ENCODE assay signal across 8 cellular contexts in the genomic region with DNA sequence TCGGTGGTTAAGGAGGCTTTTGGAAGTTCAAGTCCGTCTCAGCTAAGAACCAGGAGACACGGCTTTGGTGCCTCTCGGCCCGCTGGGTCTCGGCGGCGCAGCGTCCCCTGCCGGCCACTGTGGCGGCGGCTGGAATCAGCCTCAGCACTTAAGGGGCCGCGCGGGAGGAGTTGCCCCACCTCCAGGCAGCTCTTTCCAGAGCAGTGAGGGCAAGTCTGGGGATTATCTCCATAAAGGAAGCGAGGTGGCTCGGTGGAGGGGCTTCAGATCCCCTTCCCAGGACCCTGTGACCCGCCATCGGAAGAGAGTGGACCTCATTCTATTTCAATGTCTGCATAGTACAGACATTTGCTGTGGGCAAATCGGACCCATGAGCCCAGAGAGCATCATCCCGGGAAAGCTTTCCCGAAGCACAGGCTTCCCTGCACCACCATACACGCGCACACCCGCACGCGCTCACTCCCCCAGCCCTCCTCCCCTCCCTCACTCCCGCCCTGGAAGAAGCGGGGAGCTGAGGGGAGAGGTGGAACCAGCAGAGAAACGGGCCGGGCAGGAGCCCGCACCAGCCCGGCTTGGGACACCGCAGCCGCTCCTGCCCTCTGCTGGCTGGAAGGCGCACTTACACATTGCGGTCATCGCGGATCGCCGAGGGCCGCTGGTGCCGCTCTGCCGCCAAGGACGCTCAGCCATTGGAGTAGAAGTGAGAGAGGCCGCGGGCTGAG. TPM values are rescaled to one million over a fixed set of nuclear protein-coding genes. Genes with fewer than 3 reads are reported as not detected.
DNase-seq lines count a peak whose midpoint lies in the region; ATAC-seq, FAIRE-seq and TF ChIP-seq lines count a peak whose summit lies in the region.

No MANE protein-coding gene starts in this region.

- H3K9me3 Mint-ChIP-seq in activated CD8-positive, alpha-beta memory T cell treated with anti-CD3 and anti-CD28 coated beads, Interleukin-2, amount 10 ng/mL, durations not matched to agents 7 days and 5 days (ENCODE audit: low read depth): no peaks in the 10 kb centered on the region

- H2AFZ ChIP-seq in endothelial cell of umbilical vein (ENCODE audit: low read depth, low read length): peak overlapping the region; percentile 91

- H3K4me1 ChIP-seq in endothelial cell of umbilical vein (ENCODE audit: control insufficient read depth, extremely low read depth, insufficient read depth, low read length): peaks cover 21% of the 10 kb centered on the region

- no peaks in the 10 kb centered on the region for H3K36me3 ChIP-seq in endothelial cell of umbilical vein (ENCODE audit: control insufficient read depth in 2 of 2, extremely low read depth in 1 of 2, insufficient read depth in 2 of 2, low read length in 2 of 2)

- no peaks in the 10 kb centered on the region for H3K36me3 Mint-ChIP-seq in activated CD8-positive, alpha-beta memory T cell treated with anti-CD3 and anti-CD28 coated beads, Interleukin-2, amount 10 ng/mL, durations not matched to agents 7 days and 5 days

- intact Hi-C loops in endothelial cell of umbilical vein (cut with micrococcal nuclease): loop anchor here (1.0 to 10.0 kb wide), 8 partner anchors 18 to 359 kb away; partner anchors contain the start of genes METTL17, RNASE4, RNASE6 and TMEM253

- DNase-seq in COLO829 (ENCODE audit: low spot score) (peak; percentile 68), HPDE6-E6E7 (ENCODE audit: extremely low spot score) (peak; percentile 75), NOMO-1 treated with dmso at 0.1 percent for 144 hours (lab: John Stamatoyannopoulos, UW; ENCODE audit: unreplicated experiment) (peak; percentile 74), endothelial cell of umbilical vein (ENCODE audit: low read depth, low spot score) (peak; percentile 86), middle frontal gyrus (ENCODE audit: extremely low spot score, low spot score) (peak; percentile 67)
- DNase-seq in activated CD8-positive, alpha-beta memory T cell treated with anti-CD3 and anti-CD28 coated beads, Interleukin-2, amount 10 ng/mL, durations not matched to agents 7 days and 5 days: peak; percentile 84
- DNase-seq in stimulated activated CD8-positive, alpha-beta memory T cell treated with anti-CD3 and anti-CD28 coated beads, Interleukin-15, amount 100 ng/mL, for 48 hours (ENCODE audit: low read depth in 2 of 2): peak; percentile 64 to 72

- peaks cover 12% of the 10 kb centered on the region for H3K4me1 Mint-ChIP-seq in activated CD8-positive, alpha-beta memory T cell treated with anti-CD3 and anti-CD28 coated beads, Interleukin-2, amount 10 ng/mL, durations not matched to agents 7 days and 5 days

- H3K27me3 ChIP-seq in endothelial cell of umbilical vein (ENCODE audit: control insufficient read depth in 2 of 2, insufficient read depth in 2 of 2, low read length in 2 of 2): peaks cover 8 to 14% of the 10 kb centered on the region in 2 experiments

- peak; percentile 57 for ATAC-seq in GM19468 (IDR thresholded peaks at IDR 0.05; ENCODE audit: extremely low read depth, unreplicated experiment)
- peak; percentile 90 for ATAC-seq in activated CD8-positive, alpha-beta memory T cell treated with anti-CD3 and anti-CD28 coated beads, Interleukin-2, amount 10 ng/mL, durations not matched to agents 7 days and 5 days

- no peaks in the 10 kb centered on the region for H3K79me2 ChIP-seq in endothelial cell of umbilical vein (ENCODE audit: control insufficient read depth, insufficient read depth, low read length)

- POLR2A ChIA-PET in endothelial cell of umbilical vein (lab: Charles Lee): interaction anchor here (1.3 kb wide), 1 partner anchor 628 kb away, joined by 3 read pairs; no protein-coding TSS in a partner anchor

- no peaks in the 10 kb centered on the region for H3K9me3 ChIP-seq in endothelial cell of umbilical vein (replicated peaks; ENCODE audit: control insufficient read depth, insufficient read depth, low read length)

- peak overlapping the region; percentile 83 for H3K4me3 Mint-ChIP-seq in activated CD8-positive, alpha-beta memory T cell treated with anti-CD3 and anti-CD28 coated beads, Interleukin-2, amount 10 ng/mL, durations not matched to agents 7 days and 5 days

- H3K9me1 ChIP-seq in endothelial cell of umbilical vein (replicated peaks; ENCODE audit: control insufficient read depth, extremely low read depth, insufficient read depth, low read length): no peaks in the 10 kb centered on the region

- TF ChIP-seq POLR2A in endothelial cell of umbilical vein (IDR thresholded peaks at IDR 0.05; ENCODE audit: low read depth, low read length): no peak

- H3K4me3 ChIP-seq in endothelial cell of umbilical vein (replicated peaks in 1 of 3; ENCODE audit: insufficient read depth in 1 of 3, low read depth in 1 of 3, low read length in 3 of 3): peak overlapping the region; percentile 15 to 64 (median 55)

- peak overlapping the region; percentile 22 for H3K27ac Mint-ChIP-seq in activated CD8-positive, alpha-beta memory T cell treated with anti-CD3 and anti-CD28 coated beads, Interleukin-2, amount 10 ng/mL, durations not matched to agents 7 days and 5 days

- peak; percentile 92 for FAIRE-seq in endothelial cell of umbilical vein (lab: Jason Lieb, UNC)

- peak; percentile 98 to 99 for TF ChIP-seq CTCF in endothelial cell of umbilical vein (IDR thresholded peaks at IDR 0.05; ENCODE audit: extremely low read depth in 1 of 2, insufficient read depth in 1 of 2, low read depth in 1 of 2, low read length in 2 of 2)

- H3K4me2 ChIP-seq in endothelial cell of umbilical vein (ENCODE audit: insufficient read depth, low read length): peak overlapping the region; percentile 83

- CTCF ChIA-PET in activated CD8-positive, alpha-beta memory T cell treated with anti-CD3 and anti-CD28 coated beads, Interleukin-2, amount 10 ng/mL, durations not matched to agents 7 days and 5 days (lab: Charles Lee): interaction anchor here (0.6 to 4.8 kb wide), 58 partner anchors 8 to 550 kb away, joined by 3 to 67 read pairs (median 5); partner anchors contain the start of genes RNASE2, RNASE4, RNASE6 and SLC39A2
- CTCF ChIA-PET in endothelial cell of umbilical vein (lab: Charles Lee): interaction anchor here (0.6 to 5.5 kb wide), 64 partner anchors 9 to 653 kb away, joined by 3 to 103 read pairs (median 4); partner anchors contain the start of genes PARP2, RNASE1, RNASE2 and RNASE4

- H3K27me3 Mint-ChIP-seq in activated CD8-positive, alpha-beta memory T cell treated with anti-CD3 and anti-CD28 coated beads, Interleukin-2, amount 10 ng/mL, durations not matched to agents 7 days and 5 days: peaks cover 51% of the 10 kb centered on the region

- peak overlapping the region; percentile 64 for H3K9ac ChIP-seq in endothelial cell of umbilical vein (replicated peaks; ENCODE audit: extremely low read depth, insufficient read depth, low read length)

- H3K27ac ChIP-seq in endothelial cell of umbilical vein (ENCODE audit: insufficient read depth, low read depth, low read length): peak overlapping the region; percentile 8

- no peaks in the 10 kb centered on the region for H4K20me1 ChIP-seq in endothelial cell of umbilical vein (replicated peaks; ENCODE audit: control insufficient read depth, extremely low read depth, insufficient read depth, low read length)

- BruUV-seq in endothelial cell of umbilical vein (replicated peaks; lab: Mats Ljungman, UMichigan): no TSS peak

- dilution Hi-C loops in endothelial cell of umbilical vein (cut with MboI; ENCODE audit: extremely low pct_ligation_motif_present, low sequenced_read_pairs): no loop called here

RNA-seq across cellular contexts. Expression of gene RNASE2, which starts 15.9 kb away (rescaled TPM):
- not detected for total RNA-seq in activated CD8-positive, alpha-beta memory T cell treated with anti-CD3 and anti-CD28 coated beads, Interleukin-2, amount 10 ng/mL, durations not matched to agents 7 days and 5 days
- not detected in 2 replicates for total RNA-seq in endothelial cell of umbilical vein
- not detected in 2 replicates for polyA plus RNA-seq in endothelial cell of umbilical vein
- polyA plus RNA-seq in endothelial cell of umbilical vein (2011; cell fraction: cytosol; rRNA removed): not detected in 2 replicates
- polyA plus RNA-seq in endothelial cell of umbilical vein (2011; cell fraction: nucleus; rRNA removed): not detected in 2 replicates
- polyA plus RNA-seq in endothelial cell of umbilical vein (2012): not detected in 2 replicates
- polyA minus RNA-seq in endothelial cell of umbilical vein: not detected in 2 replicates
- polyA minus RNA-seq in endothelial cell of umbilical vein (2011; cell fraction: cytosol; rRNA and poly(A)+ RNA removed): not detected
- polyA minus RNA-seq in endothelial cell of umbilical vein (2011; cell fraction: nucleus; rRNA and poly(A)+ RNA removed): not detected in 2 replicates

RNA-seq across cellular contexts. Expression of gene METTL17, which starts 18.6 kb away (rescaled TPM):
- total RNA-seq in activated CD8-positive, alpha-beta memory T cell treated with anti-CD3 and anti-CD28 coated beads, Interleukin-2, amount 10 ng/mL, durations not matched to agents 7 days and 5 days: 100 to 1,000 TPM; 102 to 111 TPM
- total RNA-seq in endothelial cell of umbilical vein: 50.2 and 60.6 TPM in 2 replicates
- 81.5 and 90.6 TPM in 2 replicates for polyA plus RNA-seq in endothelial cell of umbilical vein
- polyA plus RNA-seq in endothelial cell of umbilical vein (2011; cell fraction: cytosol; rRNA removed): 41.3 and 44.6 TPM in 2 replicates
- polyA plus RNA-seq in endothelial cell of umbilical vein (2011; cell fraction: nucleus; rRNA removed): 378 and 434 TPM in 2 replicates
- 30.0 and 35.7 TPM in 2 replicates for polyA plus RNA-seq in endothelial cell of umbilical vein (2012)
- 32.7 and 37.7 TPM in 2 replicates for polyA minus RNA-seq in endothelial cell of umbilical vein
- 30.7 TPM for polyA minus RNA-seq in endothelial cell of umbilical vein (2011; cell fraction: cytosol; rRNA and poly(A)+ RNA removed)
- polyA minus RNA-seq in endothelial cell of umbilical vein (2011; cell fraction: nucleus; rRNA and poly(A)+ RNA removed): 41.1 and 57.8 TPM in 2 replicates

RNA-seq across cellular contexts. Expression of gene SLC39A2, which starts 27.9 kb away (rescaled TPM):
- under 1 TPM; 0.16 to 0.44 TPM for total RNA-seq in activated CD8-positive, alpha-beta memory T cell treated with anti-CD3 and anti-CD28 coated beads, Interleukin-2, amount 10 ng/mL, durations not matched to agents 7 days and 5 days
- not detected in 2 replicates for total RNA-seq in endothelial cell of umbilical vein
- polyA plus RNA-seq in endothelial cell of umbilical vein: 0.06 TPM in 1 of 2 replicates, not detected in the other
- not detected in 2 replicates for polyA plus RNA-seq in endothelial cell of umbilical vein (2011; cell fraction: cytosol; rRNA removed)
- polyA plus RNA-seq in endothelial cell of umbilical vein (2011; cell fraction: nucleus; rRNA removed): 0.16 TPM in 1 of 2 replicates, not detected in the other
- polyA plus RNA-seq in endothelial cell of umbilical vein (2012): not detected in 2 replicates
- polyA minus RNA-seq in endothelial cell of umbilical vein: not detected in 2 replicates
- polyA minus RNA-seq in endothelial cell of umbilical vein (2011; cell fraction: cytosol; rRNA and poly(A)+ RNA removed): not detected
- polyA minus RNA-seq in endothelial cell of umbilical vein (2011; cell fraction: nucleus; rRNA and poly(A)+ RNA removed): not detected in 2 replicates

RNA-seq across cellular contexts. Expression of gene NDRG2, which starts 53.7 kb away (rescaled TPM):
- total RNA-seq in activated CD8-positive, alpha-beta memory T cell treated with anti-CD3 and anti-CD28 coated beads, Interleukin-2, amount 10 ng/mL, durations not matched to agents 7 days and 5 days: 1 to 10 TPM; 2.1 to 6.9 TPM
- not detected in 2 replicates for total RNA-seq in endothelial cell of umbilical vein
- polyA plus RNA-seq in endothelial cell of umbilical vein: 0.37 and 0.54 TPM in 2 replicates
- polyA plus RNA-seq in endothelial cell of umbilical vein (2011; cell fraction: cytosol; rRNA removed): 0.13 and 0.51 TPM in 2 replicates
- polyA plus RNA-seq in endothelial cell of umbilical vein (2011; cell fraction: nucleus; rRNA removed): 0.99 and 1.0 TPM in 2 replicates
- 0.31 TPM in 1 of 2 replicates, not detected in the other for polyA plus RNA-seq in endothelial cell of umbilical vein (2012)
- polyA minus RNA-seq in endothelial cell of umbilical vein: 1.1 and 4.5 TPM in 2 replicates
- 1.5 TPM for polyA minus RNA-seq in endothelial cell of umbilical vein (2011; cell fraction: cytosol; rRNA and poly(A)+ RNA removed)
- polyA minus RNA-seq in endothelial cell of umbilical vein (2011; cell fraction: nucleus; rRNA and poly(A)+ RNA removed): 0.91 TPM in 1 of 2 replicates, not detected in the other

RNA-seq across cellular contexts. Expression of gene TPPP2, which starts 58.9 kb away (rescaled TPM):
- not detected for total RNA-seq in activated CD8-positive, alpha-beta memory T cell treated with anti-CD3 and anti-CD28 coated beads, Interleukin-2, amount 10 ng/mL, durations not matched to agents 7 days and 5 days
- total RNA-seq in endothelial cell of umbilical vein: not detected in 2 replicates
- polyA plus RNA-seq in endothelial cell of umbilical vein: not detected in 2 replicates
- not detected in 2 replicates for polyA plus RNA-seq in endothelial cell of umbilical vein (2011; cell fraction: cytosol; rRNA removed)
- not detected in 2 replicates for polyA plus RNA-seq in endothelial cell of umbilical vein (2011; cell fraction: nucleus; rRNA removed)
- polyA plus RNA-seq in endothelial cell of umbilical vein (2012): not detected in 2 replicates
- polyA minus RNA-seq in endothelial cell of umbilical vein: not detected in 2 replicates
- not detected for polyA minus RNA-seq in endothelial cell of umbilical vein (2011; cell fraction: cytosol; rRNA and poly(A)+ RNA removed)
- not detected in 2 replicates for polyA minus RNA-seq in endothelial cell of umbilical vein (2011; cell fraction: nucleus; rRNA and poly(A)+ RNA removed)

Comparison
In these comparisons a context has a peak if more than half of its experiments do, and no peak if none do; other contexts are left out.
1. Peak in every context shown above with its lines: DNase-seq, ATAC-seq, H3K4me3 ChIP-seq and H3K27ac ChIP-seq.